Comparison of ENCODE assay signal across 24 cellular contexts in genomic region chrX:152876931-152877840, GRCh38. TPM values are rescaled to one million over a fixed set of nuclear protein-coding genes. Genes with fewer than 3 reads are reported as not detected.
DNase-seq lines count a peak whose midpoint lies in the region; FAIRE-seq and TF ChIP-seq lines count a peak whose summit lies in the region.
"Had no signal": no experiment of that assay in that cellular context is flagged by ENCODE, and none has a peak within 500 bp of the region (broad histone marks: within the 10 kb centered on the region; RNA-seq: fewer than 3 reads in every experiment).

No MANE protein-coding gene starts in this region.

- CTCF ChIA-PET in activated naive CD4-positive, alpha-beta T cell treated with anti-CD3 and anti-CD28 coated beads for 36 hours (lab: Charles Lee), result no interaction called here
- CTCF ChIA-PET in Caco-2 (lab: Charles Lee), result no interaction called here

- H3K4me1 ChIP-seq in esophagus squamous epithelium, result peaks cover 0 to 33% (median 7%) of the 10 kb centered on the region in 3 donors
- H3K4me1 ChIP-seq in ovary (ENCODE audit: insufficient read depth), result no peaks in the 10 kb centered on the region
- H3K4me1 ChIP-seq in Caco-2, result no peaks in the 10 kb centered on the region

- H3K9me3 Mint-ChIP-seq in activated naive CD4-positive, alpha-beta T cell treated with anti-CD3 and anti-CD28 coated beads for 36 hours, result no peaks in the 10 kb centered on the region
- H3K9me3 Mint-ChIP-seq in Caco-2 (ENCODE audit: unreplicated experiment), result no peaks in the 10 kb centered on the region
- H3K9me3 Mint-ChIP-seq: CD8-positive, alpha-beta T cell had no signal

- TF ChIP-seq POLR2A in esophagus squamous epithelium (IDR thresholded peaks at IDR 0.05) (peak in 1 of 4 donors; percentile 7), ovary (IDR thresholded peaks at IDR 0.05) (no peak)

- no peak overlapping the region for H3K27ac Mint-ChIP-seq in activated naive CD4-positive, alpha-beta T cell treated with anti-CD3 and anti-CD28 coated beads for 36 hours
- no peak overlapping the region for H3K27ac Mint-ChIP-seq in Caco-2 (ENCODE audit: unreplicated experiment)
- H3K27ac Mint-ChIP-seq: CD8-positive, alpha-beta T cell; GM23338 had no signal

- TF ChIP-seq CTCF in bronchial epithelial cell (IDR thresholded peaks at IDR 0.05; ENCODE audit: insufficient read depth, low read length, severe bottlenecking), result no peak
- TF ChIP-seq CTCF in esophagus squamous epithelium (IDR thresholded peaks at IDR 0.05), result no peak
- TF ChIP-seq CTCF in ovary (IDR thresholded peaks at IDR 0.05), result no peak
- TF ChIP-seq CTCF in Caco-2 (IDR thresholded peaks at IDR 0.05; ENCODE audit: insufficient read depth in 1 of 2, low read depth in 1 of 2, low read length in 1 of 2, severe bottlenecking in 1 of 2, unreplicated experiment in 1 of 2), result no peak

- H3K27ac ChIP-seq in esophagus squamous epithelium, result peak overlapping the region; percentile 49 to 79 (median 68)
- H3K27ac ChIP-seq in ovary, result no peak overlapping the region

- no peak overlapping the region for H3K4me3 ChIP-seq in bronchial epithelial cell (ENCODE audit: low read depth, low read length)
- no peak overlapping the region for H3K4me3 ChIP-seq in esophagus squamous epithelium
- no peak overlapping the region for H3K4me3 ChIP-seq in ovary
- no peak overlapping the region for H3K4me3 ChIP-seq in Caco-2 (ENCODE audit: low read depth, low read length)
- H3K4me3 ChIP-seq: GM23338 had no signal

- intact Hi-C loops in esophagus squamous epithelium (cut with DNase I), result loop anchor here (10.0 kb wide), 1 partner anchor 58 kb away; no protein-coding TSS in a partner anchor
- intact Hi-C loops in ovary (cut with DNase I), result no loop called here
- intact Hi-C loops in activated naive CD4-positive, alpha-beta T cell treated with anti-CD3 and anti-CD28 coated beads for 36 hours (cut with micrococcal nuclease), result no loop called here
- intact Hi-C loops in Caco-2 (cut with micrococcal nuclease; ENCODE audit: unreplicated experiment), result no loop called here

- BruUV-seq in Caco-2 (replicated peaks; lab: Mats Ljungman, UMichigan), result no TSS peak

- H3K27me3 Mint-ChIP-seq in activated naive CD4-positive, alpha-beta T cell treated with anti-CD3 and anti-CD28 coated beads for 36 hours (ENCODE audit: low read depth), result no peaks in the 10 kb centered on the region
- no peaks in the 10 kb centered on the region for H3K27me3 Mint-ChIP-seq in Caco-2 (ENCODE audit: insufficient read depth, unreplicated experiment)

- FAIRE-seq in bronchial epithelial cell (lab: Jason Lieb, UNC), result peak; percentile 85
- FAIRE-seq: G401.6, GM12892 had no signal

- H3K4me1 Mint-ChIP-seq in activated naive CD4-positive, alpha-beta T cell treated with anti-CD3 and anti-CD28 coated beads for 36 hours (ENCODE audit: low read depth), result peaks cover 5% of the 10 kb centered on the region
- H3K4me1 Mint-ChIP-seq in Caco-2 (ENCODE audit: low read depth, unreplicated experiment), result no peaks in the 10 kb centered on the region

- H3K27me3 ChIP-seq in bronchial epithelial cell (ENCODE audit: control insufficient read depth, insufficient read depth, low read length) (no peaks in the 10 kb centered on the region), esophagus squamous epithelium (no peaks in the 10 kb centered on the region), ovary (no peaks in the 10 kb centered on the region), Caco-2 (replicated peaks; ENCODE audit: control insufficient read depth, insufficient read depth, low read length) (no peaks in the 10 kb centered on the region)

- DNase-seq in HPDE6-E6E7 (ENCODE audit: extremely low spot score), result peak; percentile 66
- peak; percentile 67 for DNase-seq in bronchial epithelial cell (ENCODE audit: low read depth)
- no peak for DNase-seq in esophagus squamous epithelium (lab: John Stamatoyannopoulos, UW)
- peak; percentile 75 for DNase-seq in mesenteric fat pad (ENCODE audit: low spot score)
- DNase-seq in ovary, result no peak
- no peak for DNase-seq in activated naive CD4-positive, alpha-beta T cell treated with anti-CD3 and anti-CD28 coated beads for 36 hours
- DNase-seq in Caco-2, result no peak
- DNase-seq in stimulated activated CD4-positive, alpha-beta T cell treated with anti-CD3 and anti-CD28 coated beads, Interleukin-1b, Interleukin-23, amount 100 ng/mL, for 48 hours, result no peak
- DNase-seq: AML-193; C1 segment of cervical spinal cord; Calu3; CD8-positive, alpha-beta T cell; HCEC 1CT; MV-4-11; NCI-H1417; NCI-H1694 treated with DMSO at 0.1 percent for 48 hours; NCI-H2081 treated with DMSO at 0.1 percent for 48 hours; NCI-H446 treated with DMSO at 0.1 percent for 48 hours; NCI-H526 treated with DMSO at 0.1 percent for 48 hours; RPMI8226 had no signal

- no peaks in the 10 kb centered on the region for H3K36me3 Mint-ChIP-seq in activated naive CD4-positive, alpha-beta T cell treated with anti-CD3 and anti-CD28 coated beads for 36 hours (ENCODE audit: low read depth)
- H3K36me3 Mint-ChIP-seq in Caco-2 (ENCODE audit: insufficient read depth, unreplicated experiment), result peaks cover 6% of the 10 kb centered on the region
- H3K36me3 Mint-ChIP-seq: CD8-positive, alpha-beta T cell; IgD-negative memory B cell had no signal

- 51% methylated on average over 5 of the region's 10 CpGs; no CpG with 5 or more reads in 1 of the 2 donors for WGBS in esophagus squamous epithelium, 2 donors
- 69 to 83% (median 75%) methylated on average over 10 of the region's 10 CpGs for WGBS in ovary, 3 donors

- no peak for TF ChIP-seq EP300 in ovary (IDR thresholded peaks at IDR 0.05)

- POLR2A ChIA-PET in Caco-2 (lab: Charles Lee), result no interaction called here

- H3K4me3 Mint-ChIP-seq in activated naive CD4-positive, alpha-beta T cell treated with anti-CD3 and anti-CD28 coated beads for 36 hours, result no peak overlapping the region
- no peak overlapping the region for H3K4me3 Mint-ChIP-seq in Caco-2 (ENCODE audit: unreplicated experiment)
- H3K4me3 Mint-ChIP-seq: CD8-positive, alpha-beta T cell; GM23338; IgD-negative memory B cell had no signal

- H3K36me3 ChIP-seq in bronchial epithelial cell (ENCODE audit: control insufficient read depth, insufficient read depth, low read length), result no peaks in the 10 kb centered on the region
- no peaks in the 10 kb centered on the region for H3K36me3 ChIP-seq in esophagus squamous epithelium
- H3K36me3 ChIP-seq in ovary, result no peaks in the 10 kb centered on the region
- H3K36me3 ChIP-seq in Caco-2 (ENCODE audit: control insufficient read depth, insufficient read depth, low read length), result no peaks in the 10 kb centered on the region

- H3K9me3 ChIP-seq in esophagus squamous epithelium, result no peaks in the 10 kb centered on the region
- no peaks in the 10 kb centered on the region for H3K9me3 ChIP-seq in ovary
- no peaks in the 10 kb centered on the region for H3K9me3 ChIP-seq in Caco-2

RNA-seq across cellular contexts. Expression of gene ZNF185, which starts 20.7 kb away (rescaled TPM):
- 93.5 and 264 TPM in 2 replicates for total RNA-seq in bronchial epithelial cell
- 100 to 1,000 TPM; 205 to 470 (median 259) TPM for total RNA-seq in esophagus squamous epithelium
- 6.3 TPM for total RNA-seq in mesenteric fat pad
- total RNA-seq in ovary, result 10 to 100 TPM in 3 of 7 donors, 1 to 10 TPM in 4; 3.5 to 26.9 (median 10.0) TPM
- polyA plus RNA-seq in ovary, result 10 to 100 TPM in 1 of 2 donors, 1 to 10 TPM in 1; 4.7 to 28.7 TPM
- total RNA-seq in activated naive CD4-positive, alpha-beta T cell treated with anti-CD3 and anti-CD28 coated beads for 36 hours, result 1 to 10 TPM; 1.9 to 2.3 TPM
- total RNA-seq in Caco-2 (2022), result 4.2 and 5.9 TPM in 2 replicates

RNA-seq across cellular contexts. Expression of gene NSDHL, which starts 46.3 kb away (rescaled TPM):
- total RNA-seq in bronchial epithelial cell, result 18.4 and 24.6 TPM in 2 replicates
- 10 to 100 TPM; 41.0 to 63.7 (median 57.4) TPM for total RNA-seq in esophagus squamous epithelium
- 35.4 TPM for total RNA-seq in mesenteric fat pad
- total RNA-seq in ovary, result 10 to 100 TPM in 6 of 7 donors, 1 to 10 TPM in 1; 5.0 to 33.8 (median 12.3) TPM
- polyA plus RNA-seq in ovary, result 10 to 100 TPM; 11.9 to 48.6 TPM
- 10 to 100 TPM; 13.3 to 16.2 TPM for total RNA-seq in activated naive CD4-positive, alpha-beta T cell treated with anti-CD3 and anti-CD28 coated beads for 36 hours
- total RNA-seq in Caco-2 (2022), result 30.5 and 34.9 TPM in 2 replicates

RNA-seq across cellular contexts. Expression of gene CETN2, which starts 46.6 kb away (rescaled TPM):
- total RNA-seq in bronchial epithelial cell (25.0 and 28.0 TPM in 2 replicates), esophagus squamous epithelium (10 to 100 TPM; 17.2 to 38.5 (median 24.2) TPM), mesenteric fat pad (22.1 TPM), ovary (10 to 100 TPM; 18.5 to 94.3 (median 48.1) TPM), Caco-2 (2022) (23.8 and 23.9 TPM in 2 replicates)
- 100 to 1,000 TPM in 1 of 2 donors, 10 to 100 TPM in 1; 42.9 to 119 TPM for polyA plus RNA-seq in ovary
- total RNA-seq in activated naive CD4-positive, alpha-beta T cell treated with anti-CD3 and anti-CD28 coated beads for 36 hours, result 10 to 100 TPM; 10.1 to 11.9 TPM

Comparison
In these comparisons a context has a peak if more than half of its experiments do, and no peak if none do; other contexts are left out.
1. DNase-seq: peak in HPDE6-E6E7 (single experiment), bronchial epithelial cell (single experiment) and mesenteric fat pad (single experiment); none in esophagus squamous epithelium (single experiment), ovary (0 of 5), activated naive CD4-positive, alpha-beta T cell treated with anti-CD3 and anti-CD28 coated beads for 36 hours (single experiment), Caco-2 (0 of 2) and stimulated activated CD4-positive, alpha-beta T cell treated with anti-CD3 and anti-CD28 coated beads, Interleukin-1b, Interleukin-23, amount 100 ng/mL, for 48 hours (single experiment).
2. H3K27ac ChIP-seq: peak in esophagus squamous epithelium (4 of 4); none in ovary (0 of 2).